ENCODE assay signal across 18 cellular contexts in the genomic region with DNA sequence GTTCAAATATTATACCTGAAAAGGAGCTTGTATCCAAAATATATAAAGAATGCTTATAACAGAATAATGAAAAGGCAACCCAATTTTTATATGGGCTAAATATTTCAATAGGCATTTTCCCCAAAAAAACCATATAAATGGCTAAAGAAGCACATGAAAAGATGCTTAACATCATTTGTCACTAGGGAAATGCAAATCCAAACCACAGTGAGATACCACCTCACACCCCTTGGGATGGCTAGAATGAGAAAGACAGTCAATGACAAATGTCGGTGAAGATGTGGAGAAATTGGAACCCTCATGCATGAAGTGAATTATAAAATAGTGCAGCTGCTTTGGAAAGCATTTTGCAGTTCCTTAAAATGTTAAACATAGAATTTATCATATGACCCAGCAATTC.
DNase-seq lines count a peak whose midpoint lies in the region; ATAC-seq and TF ChIP-seq lines count a peak whose summit lies in the region.
"Had no signal": no experiment of that assay in that cellular context is flagged by ENCODE, and none has a peak within 500 bp of the region (broad histone marks: within the 10 kb centered on the region; RNA-seq: fewer than 3 reads in every experiment).

No MANE protein-coding gene starts in this region.

- peak; percentile 41 for DNase-seq in MM.1S
- DNase-seq in memory B cell (ENCODE audit: low spot score in 2 of 2): no peak
- DNase-seq in NCI-H2029 (lab: John Stamatoyannopoulos, UW): no peak
- no peak for DNase-seq in HEK293T (ENCODE audit: extremely low spot score)
- no peak for DNase-seq in KG1 (lab: John Stamatoyannopoulos, UW)
- DNase-seq: IMR-90, MV-4-11, NCI-H1417, NCI-H187, NCI-H2227 treated with DMSO at 0.1 percent for 48 hours, NCI-H510A treated with DMSO at 0.1 percent for 48 hours, NCI-H774, PC-3, RPMI8226, SHP77 treated with DMSO at 0.1 percent for 48 hours had no signal

- H3K4me3 Mint-ChIP-seq in memory B cell: peak overlapping the region; percentile 96

- no peaks in the 10 kb centered on the region for H3K9me2 ChIP-seq in MM.1S (replicated peaks; ENCODE audit: insufficient read depth, low read length)

- H3K9me3 ChIP-seq in BLaER1 (peaks cover 5% of the 10 kb centered on the region; the same call in 1 of the 2 replicates), MM.1S (replicated peaks; ENCODE audit: insufficient read depth, low read length) (no peaks in the 10 kb centered on the region)

- ATAC-seq in memory B cell (ENCODE audit: low read depth) (no peak), HG03460 (IDR thresholded peaks at IDR 0.05; ENCODE audit: unreplicated experiment) (no peak)
- ATAC-seq: PC-3 had no signal

- H2AFZ ChIP-seq in MM.1S (ENCODE audit: low read length): no peak overlapping the region

- TF ChIP-seq CTCF in GM12875 (IDR thresholded peaks at IDR 0.05; ENCODE audit: borderline replicate concordance, insufficient read depth, low read depth, low read length) (no peak), MM.1S (IDR thresholded peaks at IDR 0.05; ENCODE audit: low read length) (no peak)

- H3K4me1 Mint-ChIP-seq in memory B cell: peaks cover 59% of the 10 kb centered on the region

- H3K4me2 ChIP-seq in BLaER1 (peak overlapping the region; percentile 80), MM.1S (ENCODE audit: low read depth, low read length) (peak overlapping the region; percentile 98)

- H3K79me2 ChIP-seq in MM.1S (ENCODE audit: low read length): peaks cover 87% of the 10 kb centered on the region

- no peak overlapping the region for H3K4me3 ChIP-seq in BLaER1
- peak overlapping the region; percentile 97 for H3K4me3 ChIP-seq in GM12875 (ENCODE audit: low read depth, low read length)
- peak overlapping the region; percentile 81 for H3K4me3 ChIP-seq in MM.1S (ENCODE audit: low read length)

- H3K27me3 ChIP-seq in BLaER1 (no peaks in the 10 kb centered on the region), MM.1S (replicated peaks; ENCODE audit: insufficient read depth, low read length) (no peaks in the 10 kb centered on the region)

- H4K20me1 ChIP-seq in BLaER1 (no peaks in the 10 kb centered on the region), MM.1S (ENCODE audit: insufficient read depth, low read length) (no peaks in the 10 kb centered on the region)

- no peaks in the 10 kb centered on the region for H3K36me3 ChIP-seq in BLaER1
- peaks cover 8% of the 10 kb centered on the region for H3K36me3 ChIP-seq in MM.1S (replicated peaks; ENCODE audit: insufficient read depth, low read length)

- H3F3A ChIP-seq in MM.1S (ENCODE audit: insufficient read depth, low read length): peaks cover 53% of the 10 kb centered on the region

- CTCF ChIA-PET in HEK293T (lab: Yijun Ruan, JAX): no interaction called here

- H3K27ac ChIP-seq in BLaER1 (no peak overlapping the region), MM.1S (ENCODE audit: low read length) (peak overlapping the region; percentile 100)

- POLR2A ChIA-PET in HEK293T (lab: Yijun Ruan, JAX): interaction anchor here (0.7 kb wide), 1 partner anchor 506 kb away, joined by 4 read pairs; no protein-coding TSS in a partner anchor

- peak overlapping the region; percentile 99 for H3K27ac Mint-ChIP-seq in memory B cell

- no peaks in the 10 kb centered on the region for H3K9me3 Mint-ChIP-seq in memory B cell

- peaks cover 14% of the 10 kb centered on the region for H3K36me3 Mint-ChIP-seq in memory B cell

- H3K9ac ChIP-seq in BLaER1 (no peak overlapping the region), MM.1S (ENCODE audit: low read length) (peak overlapping the region; percentile 100)

- no peaks in the 10 kb centered on the region for H3K27me3 Mint-ChIP-seq in memory B cell

- H3K4me1 ChIP-seq in BLaER1 (peaks cover 64% of the 10 kb centered on the region), MM.1S (ENCODE audit: low read length) (peaks cover 37% of the 10 kb centered on the region)

TF ChIP-seq in HEK293T, 16 proteins besides CTCF, POLR2A, EP300 and RAD21:
- TF ChIP-seq FOXM1 (IDR thresholded peaks at IDR 0.05; ENCODE audit: borderline replicate concordance) (no peak), CTBP1 (IDR thresholded peaks at IDR 0.05; ENCODE audit: borderline replicate concordance) (no peak), FOXA1 (IDR thresholded peaks at IDR 0.05) (no peak), SP1 (IDR thresholded peaks at IDR 0.05) (no peak), NFRKB (IDR thresholded peaks at IDR 0.05) (no peak), ELF4 (IDR thresholded peaks at IDR 0.05) (no peak), LEF1 (IDR thresholded peaks at IDR 0.05; ENCODE audit: borderline replicate concordance) (no peak), ZNF384 (IDR thresholded peaks at IDR 0.05) (no peak), SUZ12 (IDR thresholded peaks at IDR 0.05) (no peak)
